ENCODE assay signal across 8 cellular contexts in genomic region chr22:29765905-29766631, GRCh38. TPM values are rescaled to one million over a fixed set of nuclear protein-coding genes. Genes with fewer than 3 reads are reported as not detected.
DNase-seq lines count a peak whose midpoint lies in the region; ATAC-seq and TF ChIP-seq lines count a peak whose summit lies in the region.

No MANE protein-coding gene starts in this region.

- peak overlapping the region; percentile 100 for H2AFZ ChIP-seq in neural progenitor cell (replicated peaks)

- H3K4me1 Mint-ChIP-seq in endodermal cell: peaks cover 12% of the 10 kb centered on the region
- H3K4me1 Mint-ChIP-seq in neural progenitor cell: peaks cover 25% of the 10 kb centered on the region

- H3K4me1 ChIP-seq in endodermal cell (ENCODE audit: control insufficient read depth, insufficient read depth, low read length): no peaks in the 10 kb centered on the region
- H3K4me1 ChIP-seq in neural progenitor cell: peaks cover 6% of the 10 kb centered on the region

- TF ChIP-seq CTCF in endodermal cell (conservative IDR thresholded peaks at IDR 0.05): no peak
- no peak for TF ChIP-seq CTCF in neural progenitor cell (IDR thresholded peaks at IDR 0.05)

- WGBS in endodermal cell (ENCODE audit: insufficient coverage in 1 of 2, insufficient read length in 1 of 2), 2 experiments: 62 to 77% methylated on average over 10 to 15 of the region's 15 CpGs

- peak overlapping the region; percentile 61 for H3K9ac ChIP-seq in endodermal cell (ENCODE audit: extremely low read depth, low read length, poor library complexity, severe bottlenecking)
- peak overlapping the region; percentile 56 for H3K9ac ChIP-seq in neural progenitor cell

- H3K27me3 Mint-ChIP-seq in endodermal cell (ENCODE audit: insufficient read depth): no peaks in the 10 kb centered on the region
- peaks cover 8% of the 10 kb centered on the region for H3K27me3 Mint-ChIP-seq in neural progenitor cell (ENCODE audit: insufficient read depth, low read depth)

- H3F3A ChIP-seq in neural progenitor cell (ENCODE audit: low read depth): peaks cover 11% of the 10 kb centered on the region

- DNase-seq in DMS53 (lab: John Stamatoyannopoulos, UW): peak; percentile 58
- no peak for DNase-seq in DMS53 treated with DMSO at 0.1 percent for 48 hours (lab: John Stamatoyannopoulos, UW; ENCODE audit: unreplicated experiment)
- no peak for DNase-seq in endodermal cell
- no peak for DNase-seq in neural progenitor cell (ENCODE audit: low spot score)

- H3K79me2 ChIP-seq in neural progenitor cell (ENCODE audit: low read depth): peaks cover 31% of the 10 kb centered on the region

- ATAC-seq in HG03039 (IDR thresholded peaks at IDR 0.05; ENCODE audit: unreplicated experiment) (peak; percentile 8), SK-N-SH treated with all-trans-retinoic acid at 6 μM for 48 hours (peak; percentile 31), HG02798 (IDR thresholded peaks at IDR 0.05; ENCODE audit: poor library complexity, unreplicated experiment) (no peak), HG02678 (IDR thresholded peaks at IDR 0.05; ENCODE audit: unreplicated experiment) (no peak)

- H3K9me3 Mint-ChIP-seq in endodermal cell (no peaks in the 10 kb centered on the region), neural progenitor cell (no peaks in the 10 kb centered on the region)

- H3K27ac ChIP-seq in endodermal cell (ENCODE audit: low read depth, low read length): no peak overlapping the region
- H3K27ac ChIP-seq in neural progenitor cell: peak overlapping the region; percentile 14

- peak overlapping the region; percentile 95 for H3K4me3 ChIP-seq in endodermal cell (ENCODE audit: low read length)
- H3K4me3 ChIP-seq in neural progenitor cell: peak overlapping the region; percentile 76

- H3K27ac Mint-ChIP-seq in endodermal cell (peak overlapping the region; percentile 99), neural progenitor cell (peak overlapping the region; percentile 99)

- H3K36me3 ChIP-seq in endodermal cell (ENCODE audit: control insufficient read depth, insufficient read depth, low read length) (peaks cover 16% of the 10 kb centered on the region), neural progenitor cell (no peaks in the 10 kb centered on the region)

- H3K27me3 ChIP-seq in endodermal cell (ENCODE audit: control insufficient read depth, insufficient read depth, low read length, poor library complexity, severe bottlenecking) (no peaks in the 10 kb centered on the region), neural progenitor cell (no peaks in the 10 kb centered on the region)

- H3K4me2 ChIP-seq in neural progenitor cell: peak overlapping the region; percentile 85

- peaks cover 4% of the 10 kb centered on the region for H4K20me1 ChIP-seq in neural progenitor cell (ENCODE audit: low read depth)

- H3K4me3 Mint-ChIP-seq in endodermal cell (peak overlapping the region; percentile 99), neural progenitor cell (peak overlapping the region; percentile 100)

- H3K36me3 Mint-ChIP-seq in endodermal cell (ENCODE audit: low read depth) (peaks cover 20% of the 10 kb centered on the region), neural progenitor cell (peaks cover 11% of the 10 kb centered on the region)

- no peaks in the 10 kb centered on the region for H3K9me3 ChIP-seq in endodermal cell (ENCODE audit: control insufficient read depth, low read length)
- H3K9me3 ChIP-seq in neural progenitor cell (ENCODE audit: low read depth): no peaks in the 10 kb centered on the region

TF ChIP-seq in SK-N-SH treated with all-trans-retinoic acid at 6 μM for 48 hours, 23 proteins besides CTCF, POLR2A, EP300 and RAD21:
- TF ChIP-seq CSDC2 (CRISPR knock-in tag; IDR thresholded peaks at IDR 0.05): no peak
- TF ChIP-seq ZNF565 (CRISPR knock-in tag; conservative IDR thresholded peaks at IDR 0.05; ENCODE audit: low read depth): no peak
- no peak for TF ChIP-seq ZC3H10 (CRISPR knock-in tag; IDR thresholded peaks at IDR 0.05)
- TF ChIP-seq ZNF70 (CRISPR knock-in tag; IDR thresholded peaks at IDR 0.05): no peak
- TF ChIP-seq, protein P1, sequence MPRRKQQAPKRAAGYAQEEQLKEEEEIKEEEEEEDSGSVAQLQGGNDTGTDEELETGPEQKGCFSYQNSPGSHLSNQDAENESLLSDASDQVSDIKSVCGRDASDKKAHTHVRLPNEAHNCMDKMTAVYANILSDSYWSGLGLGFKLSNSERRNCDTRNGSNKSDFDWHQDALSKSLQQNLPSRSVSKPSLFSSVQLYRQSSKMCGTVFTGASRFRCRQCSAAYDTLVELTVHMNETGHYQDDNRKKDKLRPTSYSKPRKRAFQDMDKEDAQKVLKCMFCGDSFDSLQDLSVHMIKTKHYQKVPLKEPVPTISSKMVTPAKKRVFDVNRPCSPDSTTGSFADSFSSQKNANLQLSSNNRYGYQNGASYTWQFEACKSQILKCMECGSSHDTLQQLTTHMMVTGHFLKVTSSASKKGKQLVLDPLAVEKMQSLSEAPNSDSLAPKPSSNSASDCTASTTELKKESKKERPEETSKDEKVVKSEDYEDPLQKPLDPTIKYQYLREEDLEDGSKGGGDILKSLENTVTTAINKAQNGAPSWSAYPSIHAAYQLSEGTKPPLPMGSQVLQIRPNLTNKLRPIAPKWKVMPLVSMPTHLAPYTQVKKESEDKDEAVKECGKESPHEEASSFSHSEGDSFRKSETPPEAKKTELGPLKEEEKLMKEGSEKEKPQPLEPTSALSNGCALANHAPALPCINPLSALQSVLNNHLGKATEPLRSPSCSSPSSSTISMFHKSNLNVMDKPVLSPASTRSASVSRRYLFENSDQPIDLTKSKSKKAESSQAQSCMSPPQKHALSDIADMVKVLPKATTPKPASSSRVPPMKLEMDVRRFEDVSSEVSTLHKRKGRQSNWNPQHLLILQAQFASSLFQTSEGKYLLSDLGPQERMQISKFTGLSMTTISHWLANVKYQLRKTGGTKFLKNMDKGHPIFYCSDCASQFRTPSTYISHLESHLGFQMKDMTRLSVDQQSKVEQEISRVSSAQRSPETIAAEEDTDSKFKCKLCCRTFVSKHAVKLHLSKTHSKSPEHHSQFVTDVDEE (CRISPR knock-in tag; IDR thresholded peaks at IDR 0.05): no peak
- TF ChIP-seq ESRRG (CRISPR knock-in tag; IDR thresholded peaks at IDR 0.05): no peak
- TF ChIP-seq ARNTL (CRISPR knock-in tag; IDR thresholded peaks at IDR 0.05; ENCODE audit: borderline replicate concordance, low read depth): no peak
- TF ChIP-seq TOX (CRISPR knock-in tag; IDR thresholded peaks at IDR 0.05; ENCODE audit: borderline replicate concordance): no peak
- TF ChIP-seq SNAI2 (CRISPR knock-in tag; IDR thresholded peaks at IDR 0.05): no peak
- TF ChIP-seq ZNF8 (CRISPR knock-in tag; IDR thresholded peaks at IDR 0.05): no peak
- no peak for TF ChIP-seq RARB (CRISPR knock-in tag; IDR thresholded peaks at IDR 0.05)
- no peak for TF ChIP-seq ZFP3 (CRISPR knock-in tag; IDR thresholded peaks at IDR 0.05)
- TF ChIP-seq ZFP30 (CRISPR knock-in tag; IDR thresholded peaks at IDR 0.05): no peak
- no peak for TF ChIP-seq OSR1 (CRISPR knock-in tag; IDR thresholded peaks at IDR 0.05)
- no peak for TF ChIP-seq ISL1 (CRISPR knock-in tag; IDR thresholded peaks at IDR 0.05)
- TF ChIP-seq PATZ1 (CRISPR knock-in tag; IDR thresholded peaks at IDR 0.05; ENCODE audit: borderline replicate concordance): no peak

RNA-seq across cellular contexts. Expression of gene ZMAT5, which starts 0.7 kb away (rescaled TPM):
- 10 to 100 TPM; 15.5 to 22.5 TPM for total RNA-seq in endodermal cell
- polyA plus RNA-seq in endodermal cell (2013, experiment 1 of 2): 25.9 TPM
- 22.2 TPM for polyA plus RNA-seq in endodermal cell (2013, experiment 2 of 2)
- 20.8 and 26.7 TPM in 2 replicates for total RNA-seq in neural progenitor cell (ENCODE audit: low replicate concordance)

RNA-seq across cellular contexts. Expression of gene UQCR10, which starts 1.1 kb away (rescaled TPM):
- total RNA-seq in endodermal cell: 100 to 1,000 TPM; 111 to 120 TPM
- 143 TPM for polyA plus RNA-seq in endodermal cell (2013, experiment 1 of 2)
- 125 TPM for polyA plus RNA-seq in endodermal cell (2013, experiment 2 of 2)
- total RNA-seq in neural progenitor cell (ENCODE audit: low replicate concordance): 48.7 and 57.5 TPM in 2 replicates

RNA-seq across cellular contexts. Expression of gene CABP7, which starts 46.3 kb away (rescaled TPM):
- under 1 TPM in 1 of 2 donors, not detected in 1; 0.26 TPM for total RNA-seq in endodermal cell
- polyA plus RNA-seq in endodermal cell (2013, experiment 1 of 2): 17.0 TPM
- polyA plus RNA-seq in endodermal cell (2013, experiment 2 of 2): 13.5 TPM
- 0.09 TPM in 1 of 2 replicates, not detected in the other for total RNA-seq in neural progenitor cell (ENCODE audit: low replicate concordance)

Comparison
In these comparisons a context has a peak if more than half of its experiments do, and no peak if none do; other contexts are left out.
1. ATAC-seq: peak in HG03039 (single experiment) and SK-N-SH treated with all-trans-retinoic acid at 6 μM for 48 hours (single experiment); none in HG02798 (single experiment) and HG02678 (single experiment).